28 cellular contexts compared by ENCODE assay signal in genomic region chr1:75198163-75198562, GRCh38.
"Had no signal": no experiment of that assay in that cellular context is flagged by ENCODE, and none has a peak within 500 bp of the region (broad histone marks: within the 10 kb centered on the region; RNA-seq: fewer than 3 reads in every experiment).

No MANE protein-coding gene starts in this region.

- H3K9me3 ChIP-seq: ovary, psoas muscle, spleen, suprapubic skin, testis, tibial artery, transverse colon, upper lobe of right lung, uterus had no signal

- H3K4me3 ChIP-seq: neural progenitor cell, ovary, psoas muscle, skin epidermis, smooth muscle cell, spleen, suprapubic skin, testis, tibial artery, transverse colon, upper lobe of right lung, uterus had no signal

- ATAC-seq: natural killer cell; psoas muscle; right cardiac atrium; sciatic nerve; stimulated activated memory B cell treated with anti-CD40 and anti-IgM and Interleukin-4, amounts not matched to agents 10 μg/mL and 1 μg/mL and 100 μg/mL, for 72 hours; stimulated activated naive CD8-positive, alpha-beta T cell treated with anti-CD3 and anti-CD28 coated beads, Interleukin-15, amount 100 ng/mL, for 72 hours; stimulated activated naive CD8-positive, alpha-beta T cell treated with anti-CD3 and anti-CD28 coated beads, Interleukin-15, Interleukin-2, amounts not matched to agents 100 U/mL and 50 U/mL, for 24 hours; upper lobe of right lung had no signal

- H3K9ac ChIP-seq: neural progenitor cell, parathyroid adenoma had no signal

- H3K4me1 ChIP-seq: neural progenitor cell, parathyroid adenoma, psoas muscle, spleen, suprapubic skin, testis, tibial artery, transverse colon, upper lobe of right lung, uterus had no signal

- H3K79me2 ChIP-seq: parathyroid adenoma had no signal

- H3K27ac ChIP-seq: neural progenitor cell, ovary, parathyroid adenoma, psoas muscle, skin epidermis, spleen, suprapubic skin, testis, tibial artery, transverse colon, upper lobe of right lung, uterus had no signal

- H3K27me3 ChIP-seq: neural progenitor cell, ovary, suprapubic skin, testis, transverse colon, uterus had no signal

- DNase-seq: natural killer cell; occipital lobe; ovary; posterior cingulate gyrus; psoas muscle; right cardiac atrium; spleen; stimulated activated CD4-positive, alpha-beta T cell treated with anti-CD3 and anti-CD28 coated beads, Interleukin-12 subunit alpha, Interleukin-12 subunit beta, amount 100 ng/mL, for 4 hours; stimulated activated CD4-positive, alpha-beta T cell treated with anti-CD3 and anti-CD28 coated beads, Interleukin-1b, Interleukin-23, amount 100 ng/mL, for 48 hours; stimulated activated CD4-positive, alpha-beta T cell treated with anti-CD3 and anti-CD28 coated beads, Interleukin-4, amount 100 ng/mL, for 1 hour; stimulated activated CD4-positive, alpha-beta T cell treated with anti-CD3 and anti-CD28 coated beads, Interleukin-4, amount 100 ng/mL, for 4 hours; stimulated activated CD8-positive, alpha-beta memory T cell treated with anti-CD3 and anti-CD28 coated beads, Interleukin-4, amount 100 ng/mL, for 48 hours; stimulated activated naive CD4-positive, alpha-beta T cell; stimulated activated naive CD8-positive, alpha-beta T cell treated with anti-CD3 and anti-CD28 coated beads, Interleukin-15, amount 100 ng/mL, for 72 hours; stimulated activated naive CD8-positive, alpha-beta T cell treated with anti-CD3 and anti-CD28 coated beads, Interleukin-15, Interleukin-2, amounts not matched to agents 100 U/mL and 50 U/mL, for 24 hours; substantia nigra; testis; tibial artery; transverse colon; upper lobe of right lung; uterus had no signal

- H2AFZ ChIP-seq: neural progenitor cell, parathyroid adenoma had no signal

- H3K4me2 ChIP-seq: neural progenitor cell, smooth muscle cell had no signal

- H3K36me3 ChIP-seq: neural progenitor cell, ovary, spleen, suprapubic skin, tibial artery, transverse colon, upper lobe of right lung, uterus had no signal
